ENCODE assay signal across 11 cellular contexts in the genomic region with DNA sequence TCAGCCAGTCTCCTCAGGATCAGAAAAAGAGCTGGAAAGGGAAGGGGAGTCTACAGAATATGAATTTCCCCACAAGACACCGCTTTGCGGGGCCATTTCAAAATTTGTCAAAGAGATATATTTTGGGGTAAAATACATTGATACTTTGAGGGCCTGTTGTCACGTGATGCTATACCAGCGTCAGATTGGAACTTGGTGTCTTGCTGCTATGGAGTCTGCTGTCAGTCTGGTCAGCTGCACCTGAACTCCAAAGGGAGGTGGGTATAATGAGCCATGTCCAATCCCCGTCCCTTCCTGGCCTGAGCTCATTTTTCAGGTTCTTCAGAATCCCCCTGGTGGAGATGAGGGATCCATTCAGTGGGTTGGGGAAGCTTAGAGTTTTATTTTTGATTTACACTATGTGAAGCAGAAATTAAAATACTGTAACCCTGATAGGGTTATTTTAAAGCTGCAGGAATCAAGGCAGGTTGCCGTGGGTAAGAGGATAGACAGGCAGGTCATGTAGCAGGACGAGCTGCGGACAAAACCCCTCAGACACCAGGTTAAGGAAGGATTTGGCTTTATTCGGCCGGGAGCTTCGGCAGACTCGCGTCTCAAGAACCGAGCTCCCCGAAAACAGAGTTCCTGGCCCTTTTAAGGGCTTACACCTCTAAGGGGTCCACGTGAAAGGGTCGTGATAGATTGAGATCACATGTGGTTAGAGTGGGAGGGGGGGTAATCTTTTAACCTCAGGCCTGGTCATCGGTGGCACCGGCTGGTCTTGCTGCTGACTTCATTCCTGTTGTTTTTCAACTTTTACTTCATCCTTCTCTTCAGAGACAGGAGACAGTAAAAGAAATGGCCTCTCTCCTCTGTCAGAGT. TPM values are rescaled to one million over a fixed set of nuclear protein-coding genes. Genes with fewer than 3 reads are reported as not detected.
DNase-seq lines count a peak whose midpoint lies in the region; ATAC-seq and TF ChIP-seq lines count a peak whose summit lies in the region.
"Had no signal": no experiment of that assay in that cellular context is flagged by ENCODE, and none has a peak within 500 bp of the region (broad histone marks: within the 10 kb centered on the region; RNA-seq: fewer than 3 reads in every experiment).

No MANE protein-coding gene starts in this region.

- no peaks in the 10 kb centered on the region for H3K79me1 ChIP-seq in H9 (ENCODE audit: insufficient read depth, low read depth, low read length, poor library complexity, severe bottlenecking)
- H3K79me1 ChIP-seq in mesenchymal stem cell (replicated peaks; ENCODE audit: low read length, poor library complexity, severe bottlenecking) = peaks cover 24% of the 10 kb centered on the region

- no peak overlapping the region for H2BK5ac ChIP-seq in H9 (ENCODE audit: insufficient read length, low read length)
- no peak overlapping the region for H2BK5ac ChIP-seq in mesenchymal stem cell (ENCODE audit: low read depth, low read length, poor library complexity, severe bottlenecking)

- H3K9ac ChIP-seq in H9 (ENCODE audit: extremely low read depth, insufficient read length, low read length) (no peak overlapping the region), mesenchymal stem cell (ENCODE audit: low read length) (no peak overlapping the region)

- H3K36me3 ChIP-seq in adrenal gland (replicated peaks in 1 of 2) = peaks cover 0 to 8% of the 10 kb centered on the region in 2 donors
- H3K36me3 ChIP-seq in mesenchymal stem cell (ENCODE audit: control insufficient read depth in 1 of 2, insufficient read depth in 2 of 2, low read depth in 1 of 2, low read length in 2 of 2) = peaks cover 22 to 24% of the 10 kb centered on the region in 2 experiments

- no peak overlapping the region for H4K91ac ChIP-seq in H9 (ENCODE audit: insufficient read length, low read depth, low read length)
- H4K91ac ChIP-seq in mesenchymal stem cell (ENCODE audit: low read length) = no peak overlapping the region

- no peak overlapping the region for H3K14ac ChIP-seq in H9 (ENCODE audit: insufficient read depth, low read length)
- no peak overlapping the region for H3K14ac ChIP-seq in mesenchymal stem cell (ENCODE audit: low read length in 2 of 2)

- H3T11ph ChIP-seq in H9 (ENCODE audit: low read length) = no peak overlapping the region

- no peak overlapping the region for H3K27ac ChIP-seq in AG04450 (ENCODE audit: low read depth, low read length)
- no peak overlapping the region for H3K27ac ChIP-seq in H9 (ENCODE audit: insufficient read length, low read depth, low read length)
- H3K27ac ChIP-seq in adrenal gland = peak overlapping the region in 2 of 5 donors; percentile 95 to 98
- H3K27ac ChIP-seq in mesenchymal stem cell (ENCODE audit: low read length, poor library complexity, severe bottlenecking) = no peak overlapping the region

- H3K4me1 Mint-ChIP-seq in H9 = peaks cover 24 to 31% of the 10 kb centered on the region in 2 experiments

- no peak overlapping the region for H2BK15ac ChIP-seq in H9 (ENCODE audit: low read depth, low read length)
- H2BK15ac ChIP-seq in mesenchymal stem cell (ENCODE audit: low read depth, poor library complexity, severe bottlenecking) = no peak overlapping the region

- H3K18ac ChIP-seq in H9 (ENCODE audit: insufficient read length, low read depth, low read length) (no peak overlapping the region), mesenchymal stem cell (ENCODE audit: low read depth in 1 of 2, low read length in 2 of 2) (no peak overlapping the region)

- no peaks in the 10 kb centered on the region; the same call in 1 of the 2 replicates for H3K4me1 ChIP-seq in H9 (ENCODE audit: insufficient read depth, low read length)
- H3K4me1 ChIP-seq in adrenal gland (replicated peaks in 1 of 2) = peaks cover 42 to 61% of the 10 kb centered on the region in 2 donors
- peaks cover 36% of the 10 kb centered on the region for H3K4me1 ChIP-seq in mesenchymal stem cell (ENCODE audit: control insufficient read depth, insufficient read depth, low read depth, low read length)

- peaks cover 10 to 18% (median 10%) of the 10 kb centered on the region in 3 experiments; a peak in 6 of 7 replicates for H3K36me3 Mint-ChIP-seq in H9 (ENCODE audit: insufficient read depth in 1 of 3, low read depth in 3 of 3)

- peak; percentile 52 for TF ChIP-seq CTCF in AG04450 (IDR thresholded peaks at IDR 0.05; ENCODE audit: low read depth, low read length)
- TF ChIP-seq CTCF in H9 (conservative IDR thresholded peaks at IDR 0.05) = peak; percentile 43; the same call in 2 of the 3 replicates
- peak in 1 of 6 experiments; percentile 29 for TF ChIP-seq CTCF in adrenal gland (IDR thresholded peaks at IDR 0.05)
- no peak for TF ChIP-seq CTCF in GM10248 (IDR thresholded peaks at IDR 0.05; ENCODE audit: control extremely low read depth, extremely low read depth, low read depth, missing control alignments)

- peaks cover 4% of the 10 kb centered on the region for H3K23me2 ChIP-seq in H9 (ENCODE audit: insufficient read length, low read depth, low read length, poor library complexity, severe bottlenecking)

- H2AK5ac ChIP-seq in H9 (ENCODE audit: insufficient read length, low read length) = no peak overlapping the region
- no peak overlapping the region for H2AK5ac ChIP-seq in mesenchymal stem cell (ENCODE audit: low read length, severe bottlenecking)

- H3K9me3 ChIP-seq in AG04450 (ENCODE audit: control insufficient read depth, insufficient read depth, low read length) (peaks cover under 1% of the 10 kb centered on the region; the same call in 1 of the 2 replicates), H9 (ENCODE audit: control insufficient read depth, low read depth, low read length) (no peaks in the 10 kb centered on the region), adrenal gland (replicated peaks in 1 of 3) (no peaks in the 10 kb centered on the region), mesenchymal stem cell (ENCODE audit: control insufficient read depth, low read length) (no peaks in the 10 kb centered on the region)

- POLR2A ChIA-PET in AG04450 (lab: Yijun Ruan, JAX) (no interaction called here), GM10248 (lab: Yijun Ruan, JAX) (no interaction called here)

- CTCF ChIA-PET in AG04450 (lab: Charles Lee) = interaction anchor here (0.6 to 4.0 kb wide), 8 partner anchors 112 to 461 kb away, joined by 3 to 74 read pairs (median 4); no protein-coding TSS in a partner anchor
- CTCF ChIA-PET in GM10248 (lab: Yijun Ruan, JAX) = interaction anchor here (1.0 to 1.7 kb wide), 4 partner anchors 13 to 151 kb away, joined by 3 to 8 read pairs (median 3); no protein-coding TSS in a partner anchor

- H3K79me2 ChIP-seq in H9 (ENCODE audit: insufficient read depth, low read length) = no peaks in the 10 kb centered on the region

- no peak overlapping the region for H2BK20ac ChIP-seq in H9 (ENCODE audit: low read depth, low read length, poor library complexity, severe bottlenecking)

- no peaks in the 10 kb centered on the region for H4K20me1 ChIP-seq in H9 (ENCODE audit: control insufficient read depth, insufficient read depth, insufficient read length)

- intact Hi-C loops in adrenal gland (cut with DNase I) = loop anchor here (5.0 to 10.0 kb wide), 3 partner anchors 115 to 148 kb away; partner anchors contain the start of gene COL18A1 (in 1 of the 2)

- ATAC-seq in HG02885 (IDR thresholded peaks at IDR 0.05; ENCODE audit: poor library complexity, unreplicated experiment) = no peak

- no peak overlapping the region for H4K5ac ChIP-seq in H9 (ENCODE audit: insufficient read length, low read depth, low read length)

- H3K27me3 Mint-ChIP-seq in H9 (ENCODE audit: low read depth) = no peaks in the 10 kb centered on the region

- H3K4me2 ChIP-seq in H9 (ENCODE audit: insufficient read depth, insufficient read length, low read length) (no peak overlapping the region), mesenchymal stem cell (ENCODE audit: low read length, poor library complexity, severe bottlenecking) (no peak overlapping the region)

- no peaks in the 10 kb centered on the region for H3K9me3 Mint-ChIP-seq in H9

- H2AFZ ChIP-seq in H9 (ENCODE audit: low read length) (no peak overlapping the region), mesenchymal stem cell (ENCODE audit: low read depth, low read length) (no peak overlapping the region)

- DNase-seq in AG04450 (ENCODE audit: low read depth, low spot score) = no peak
- peak; percentile 26 for DNase-seq in H9
- DNase-seq in adrenal gland = peak in 4 of 7 donors; percentile 15 to 52 (median 16)
- peak; percentile 71 for DNase-seq in mesenchymal stem cell
- no peak for DNase-seq in NCI-H82 treated with DMSO at 0.1 percent for 48 hours (lab: John Stamatoyannopoulos, UW; ENCODE audit: unreplicated experiment)
- no peak for DNase-seq in NCI-H1930 (lab: John Stamatoyannopoulos, UW)
- no peak for DNase-seq in GM10248 (ENCODE audit: extremely low spot score)
- DNase-seq: GF-D8, MV-4-11, trophoblast cell had no signal

- H4K8ac ChIP-seq in H9 (replicated peaks; ENCODE audit: insufficient read length, low read depth, low read length) = no peak overlapping the region
- no peak overlapping the region for H4K8ac ChIP-seq in mesenchymal stem cell (ENCODE audit: low read length)

- no peak overlapping the region for H3K56ac ChIP-seq in H9 (ENCODE audit: insufficient read length, low read depth, low read length)

- H3K4me3 Mint-ChIP-seq in H9 = peak overlapping the region in 1 of 2 experiments; percentile 50; a peak in 1 of 5 replicates

- H3K23ac ChIP-seq in H9 (ENCODE audit: insufficient read length, low read depth, low read length) = no peak overlapping the region
- no peak overlapping the region for H3K23ac ChIP-seq in mesenchymal stem cell (ENCODE audit: low read length in 2 of 2)

- H2BK120ac ChIP-seq in H9 (ENCODE audit: low read depth, low read length, poor library complexity, severe bottlenecking) (no peak overlapping the region), mesenchymal stem cell (ENCODE audit: low read depth, low read length) (no peak overlapping the region)

- H2BK12ac ChIP-seq in H9 (ENCODE audit: insufficient read length, low read depth, low read length) (no peak overlapping the region), mesenchymal stem cell (ENCODE audit: low read length in 2 of 2) (peak overlapping the region in 1 of 2 experiments; percentile 38)

- no peak overlapping the region for H3K27ac Mint-ChIP-seq in H9

- H3K4ac ChIP-seq in H9 (ENCODE audit: low read depth, low read length) (no peak overlapping the region), mesenchymal stem cell (ENCODE audit: low read depth in 1 of 2, low read length in 2 of 2) (no peak overlapping the region)

- no CpG with 5 or more reads among the region's 19 CpGs for WGBS in H9 (ENCODE audit: extremely low coverage, insufficient read length, low lambda C conversion rate)
- 92 to 93% (median 93%) methylated on average over 19 of the region's 19 CpGs for WGBS in adrenal gland, 4 donors
- WGBS in mesenchymal stem cell = 95% methylated on average over 19 of the region's 19 CpGs

- no peak for TF ChIP-seq POLR2A in adrenal gland (IDR thresholded peaks at IDR 0.05)

- H3K4me3 ChIP-seq in AG04450 (ENCODE audit: low read depth, low read length) (no peak overlapping the region), adrenal gland (no peak overlapping the region), mesenchymal stem cell (ENCODE audit: insufficient read depth in 1 of 2, low read depth in 1 of 2, low read length in 2 of 2) (no peak overlapping the region)

- H3K27me3 ChIP-seq in AG04450 (ENCODE audit: control insufficient read depth, insufficient read depth, low read length) = no peaks in the 10 kb centered on the region
- H3K27me3 ChIP-seq in H9 (ENCODE audit: insufficient read depth, low read length) = no peaks in the 10 kb centered on the region
- H3K27me3 ChIP-seq in adrenal gland = no peaks in the 10 kb centered on the region
- H3K27me3 ChIP-seq in mesenchymal stem cell (ENCODE audit: control insufficient read depth in 1 of 2, insufficient read depth in 1 of 2, low read length in 2 of 2) = no peaks in the 10 kb centered on the region

RNA-seq across cellular contexts. Expression of gene POFUT2, which starts 2.2 kb away (rescaled TPM):
- polyA plus RNA-seq in AG04450 (2011; rRNA removed) (34.2 and 35.5 TPM in 2 replicates), adrenal gland (10 to 100 TPM; 33.2 to 68.9 (median 47.6) TPM)
- polyA minus RNA-seq in AG04450 (2011; rRNA and poly(A)+ RNA removed) = 15.6 and 26.6 TPM in 2 replicates
- total RNA-seq in H9 (2021) (32.1 and 34.8 TPM in 2 replicates), adrenal gland (10 to 100 TPM; 13.1 to 41.1 (median 32.3) TPM)
- polyA plus RNA-seq in mesenchymal stem cell (2013, experiment 1 of 2) = 75.1 TPM
- 76.3 TPM for polyA plus RNA-seq in mesenchymal stem cell (2013, experiment 2 of 2)

Comparison
In these comparisons a context has a peak if more than half of its experiments do, and no peak if none do; other contexts are left out.
1. DNase-seq: peak in H9 (single experiment), adrenal gland (4 of 7) and mesenchymal stem cell (single experiment); none in AG04450 (single experiment), NCI-H82 treated with DMSO at 0.1 percent for 48 hours (single experiment), NCI-H1930 (0 of 2) and GM10248 (single experiment).